Comparison of ENCODE assay signal across 1 cellular context in the genomic region with DNA sequence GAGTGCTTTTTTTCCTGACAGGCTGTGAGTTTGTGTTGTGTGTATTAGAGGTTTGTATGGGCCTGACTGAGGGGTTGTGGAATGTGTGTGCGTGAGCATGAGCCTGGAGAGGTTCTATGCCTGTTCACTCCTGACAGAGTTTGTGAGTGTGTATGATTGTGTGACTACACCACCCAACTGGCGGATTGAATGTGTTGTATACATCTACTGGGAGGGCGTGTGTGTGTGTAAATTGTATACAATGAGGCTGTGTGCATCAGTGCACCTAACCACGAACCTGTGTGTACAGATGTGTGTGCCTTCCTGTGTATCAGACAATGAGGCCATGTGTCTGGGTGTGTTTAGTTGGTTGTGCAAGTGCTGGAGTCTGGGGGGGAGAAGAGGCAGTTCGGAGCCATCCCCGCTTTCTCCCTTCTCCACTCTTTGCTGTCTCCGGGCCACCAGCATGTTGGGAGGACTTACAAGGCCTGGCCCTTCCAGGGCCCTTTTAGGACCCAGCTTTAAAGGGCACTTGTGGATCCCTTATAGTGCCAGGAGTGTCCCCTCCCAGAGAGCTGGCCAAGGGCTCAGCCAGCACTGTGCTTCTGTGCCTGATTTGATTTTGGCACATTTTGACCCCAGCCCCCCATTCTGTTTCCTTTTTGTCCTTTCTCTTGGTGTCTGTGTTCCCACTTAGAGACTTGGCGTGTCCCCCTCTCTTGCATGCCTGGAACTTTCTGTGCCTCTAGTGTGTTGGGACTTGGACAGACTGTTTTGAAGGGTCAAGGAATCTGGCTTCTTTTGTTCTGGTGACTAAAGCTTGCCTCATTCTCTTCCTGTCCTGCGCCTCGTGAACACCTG.
TF ChIP-seq lines count a peak whose summit lies in the region.

No MANE protein-coding gene starts in this region.

TF ChIP-seq in HepG2, 621 proteins besides CTCF, POLR2A, EP300 and RAD21 (continued from another document and continues in another):
- TF ChIP-seq SYNCRIP (IDR thresholded peaks at IDR 0.05; ENCODE audit: insufficient read depth, low read depth, low read length) (no peak), ZNF205 (CRISPR knock-in tag; IDR thresholded peaks at IDR 0.05) (no peak), HNF4G (IDR thresholded peaks at IDR 0.05; ENCODE audit: borderline replicate concordance, low read depth, low read length) (no peak), HNF4G (CRISPR knock-in tag; IDR thresholded peaks at IDR 0.05; ENCODE audit: borderline replicate concordance, low read depth) (no peak), TAF1 (CRISPR knock-in tag; IDR thresholded peaks at IDR 0.05) (peak; percentile 3; the same call in 1 of the 2 replicates), ZMYM2 (CRISPR knock-in tag; IDR thresholded peaks at IDR 0.05) (no peak), ZEB1 (IDR thresholded peaks at IDR 0.05; ENCODE audit: insufficient replicate concordance, low read depth) (no peak), ZSCAN30 (CRISPR knock-in tag; IDR thresholded peaks at IDR 0.05) (no peak), PCBP2 (optimal IDR thresholded peaks at IDR 0.05; ENCODE audit: low read depth, low read length, poor library complexity, severe bottlenecking) (no peak), ZNF549 (CRISPR knock-in tag; IDR thresholded peaks at IDR 0.05) (no peak), ZNF83 (CRISPR knock-in tag; IDR thresholded peaks at IDR 0.05; ENCODE audit: borderline replicate concordance) (no peak), ZNF75D (CRISPR knock-in tag; IDR thresholded peaks at IDR 0.05; ENCODE audit: borderline replicate concordance) (no peak), SRSF4 (IDR thresholded peaks at IDR 0.05; ENCODE audit: low read depth, low read length, poor library complexity, severe bottlenecking) (no peak), REXO4 (CRISPR knock-in tag; IDR thresholded peaks at IDR 0.05; ENCODE audit: borderline replicate concordance) (no peak), ZNF644 (CRISPR knock-in tag; IDR thresholded peaks at IDR 0.05; ENCODE audit: low read depth) (no peak), NFYB (CRISPR knock-in tag; IDR thresholded peaks at IDR 0.05) (0 out of 2 replicates have a peak, but pooled peaks have one; percentile 5), JDP2 (CRISPR knock-in tag; IDR thresholded peaks at IDR 0.05; ENCODE audit: borderline replicate concordance) (no peak), ZNF615 (CRISPR knock-in tag; IDR thresholded peaks at IDR 0.05; ENCODE audit: borderline replicate concordance) (no peak), MZF1 (CRISPR knock-in tag; IDR thresholded peaks at IDR 0.05; ENCODE audit: borderline replicate concordance) (no peak), TCF12 (IDR thresholded peaks at IDR 0.05) (no peak), TCF12 (CRISPR knock-in tag; IDR thresholded peaks at IDR 0.05) (no peak), SMAD3 (CRISPR knock-in tag; IDR thresholded peaks at IDR 0.05) (no peak), ZNF773 (CRISPR knock-in tag; IDR thresholded peaks at IDR 0.05; ENCODE audit: borderline replicate concordance) (no peak), AKAP8 (CRISPR knock-in tag; IDR thresholded peaks at IDR 0.05) (no peak), CREM (IDR thresholded peaks at IDR 0.05) (no peak), CREM (CRISPR knock-in tag; IDR thresholded peaks at IDR 0.05) (no peak), ZNF780A (CRISPR knock-in tag; IDR thresholded peaks at IDR 0.05) (no peak), GABPA (IDR thresholded peaks at IDR 0.05; ENCODE audit: low read depth, low read length) (no peak), GABPA (CRISPR knock-in tag; IDR thresholded peaks at IDR 0.05; ENCODE audit: low read depth) (no peak), BHLHE40 (IDR thresholded peaks at IDR 0.05; ENCODE audit: low read length) (no peak), CBX1 (IDR thresholded peaks at IDR 0.05; ENCODE audit: low read depth) (no peak)
- TF ChIP-seq, protein P1, sequence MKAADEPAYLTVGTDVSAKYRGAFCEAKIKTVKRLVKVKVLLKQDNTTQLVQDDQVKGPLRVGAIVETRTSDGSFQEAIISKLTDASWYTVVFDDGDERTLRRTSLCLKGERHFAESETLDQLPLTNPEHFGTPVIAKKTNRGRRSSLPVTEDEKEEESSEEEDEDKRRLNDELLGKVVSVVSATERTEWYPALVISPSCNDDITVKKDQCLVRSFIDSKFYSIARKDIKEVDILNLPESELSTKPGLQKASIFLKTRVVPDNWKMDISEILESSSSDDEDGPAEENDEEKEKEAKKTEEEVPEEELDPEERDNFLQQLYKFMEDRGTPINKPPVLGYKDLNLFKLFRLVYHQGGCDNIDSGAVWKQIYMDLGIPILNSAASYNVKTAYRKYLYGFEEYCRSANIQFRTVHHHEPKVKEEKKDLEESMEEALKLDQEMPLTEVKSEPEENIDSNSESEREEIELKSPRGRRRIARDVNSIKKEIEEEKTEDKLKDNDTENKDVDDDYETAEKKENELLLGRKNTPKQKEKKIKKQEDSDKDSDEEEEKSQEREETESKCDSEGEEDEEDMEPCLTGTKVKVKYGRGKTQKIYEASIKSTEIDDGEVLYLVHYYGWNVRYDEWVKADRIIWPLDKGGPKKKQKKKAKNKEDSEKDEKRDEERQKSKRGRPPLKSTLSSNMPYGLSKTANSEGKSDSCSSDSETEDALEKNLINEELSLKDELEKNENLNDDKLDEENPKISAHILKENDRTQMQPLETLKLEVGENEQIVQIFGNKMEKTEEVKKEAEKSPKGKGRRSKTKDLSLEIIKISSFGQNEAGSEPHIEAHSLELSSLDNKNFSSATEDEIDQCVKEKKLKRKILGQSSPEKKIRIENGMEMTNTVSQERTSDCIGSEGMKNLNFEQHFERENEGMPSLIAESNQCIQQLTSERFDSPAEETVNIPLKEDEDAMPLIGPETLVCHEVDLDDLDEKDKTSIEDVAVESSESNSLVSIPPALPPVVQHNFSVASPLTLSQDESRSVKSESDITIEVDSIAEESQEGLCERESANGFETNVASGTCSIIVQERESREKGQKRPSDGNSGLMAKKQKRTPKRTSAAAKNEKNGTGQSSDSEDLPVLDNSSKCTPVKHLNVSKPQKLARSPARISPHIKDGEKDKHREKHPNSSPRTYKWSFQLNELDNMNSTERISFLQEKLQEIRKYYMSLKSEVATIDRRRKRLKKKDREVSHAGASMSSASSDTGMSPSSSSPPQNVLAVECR (CRISPR knock-in tag; IDR thresholded peaks at IDR 0.05; ENCODE audit: borderline replicate concordance): no peak; the same call in 1 of the 2 replicates
- TF ChIP-seq, protein P2, sequence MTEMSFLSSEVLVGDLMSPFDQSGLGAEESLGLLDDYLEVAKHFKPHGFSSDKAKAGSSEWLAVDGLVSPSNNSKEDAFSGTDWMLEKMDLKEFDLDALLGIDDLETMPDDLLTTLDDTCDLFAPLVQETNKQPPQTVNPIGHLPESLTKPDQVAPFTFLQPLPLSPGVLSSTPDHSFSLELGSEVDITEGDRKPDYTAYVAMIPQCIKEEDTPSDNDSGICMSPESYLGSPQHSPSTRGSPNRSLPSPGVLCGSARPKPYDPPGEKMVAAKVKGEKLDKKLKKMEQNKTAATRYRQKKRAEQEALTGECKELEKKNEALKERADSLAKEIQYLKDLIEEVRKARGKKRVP (CRISPR knock-in tag; IDR thresholded peaks at IDR 0.05): no peak
- TF ChIP-seq, protein P3, sequence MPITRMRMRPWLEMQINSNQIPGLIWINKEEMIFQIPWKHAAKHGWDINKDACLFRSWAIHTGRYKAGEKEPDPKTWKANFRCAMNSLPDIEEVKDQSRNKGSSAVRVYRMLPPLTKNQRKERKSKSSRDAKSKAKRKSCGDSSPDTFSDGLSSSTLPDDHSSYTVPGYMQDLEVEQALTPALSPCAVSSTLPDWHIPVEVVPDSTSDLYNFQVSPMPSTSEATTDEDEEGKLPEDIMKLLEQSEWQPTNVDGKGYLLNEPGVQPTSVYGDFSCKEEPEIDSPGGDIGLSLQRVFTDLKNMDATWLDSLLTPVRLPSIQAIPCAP (CRISPR knock-in tag; IDR thresholded peaks at IDR 0.05; ENCODE audit: low read depth): no peak
- TF ChIP-seq, protein P4, sequence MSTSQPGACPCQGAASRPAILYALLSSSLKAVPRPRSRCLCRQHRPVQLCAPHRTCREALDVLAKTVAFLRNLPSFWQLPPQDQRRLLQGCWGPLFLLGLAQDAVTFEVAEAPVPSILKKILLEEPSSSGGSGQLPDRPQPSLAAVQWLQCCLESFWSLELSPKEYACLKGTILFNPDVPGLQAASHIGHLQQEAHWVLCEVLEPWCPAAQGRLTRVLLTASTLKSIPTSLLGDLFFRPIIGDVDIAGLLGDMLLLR (CRISPR knock-in tag; IDR thresholded peaks at IDR 0.05): no peak
- TF ChIP-seq, protein P5, sequence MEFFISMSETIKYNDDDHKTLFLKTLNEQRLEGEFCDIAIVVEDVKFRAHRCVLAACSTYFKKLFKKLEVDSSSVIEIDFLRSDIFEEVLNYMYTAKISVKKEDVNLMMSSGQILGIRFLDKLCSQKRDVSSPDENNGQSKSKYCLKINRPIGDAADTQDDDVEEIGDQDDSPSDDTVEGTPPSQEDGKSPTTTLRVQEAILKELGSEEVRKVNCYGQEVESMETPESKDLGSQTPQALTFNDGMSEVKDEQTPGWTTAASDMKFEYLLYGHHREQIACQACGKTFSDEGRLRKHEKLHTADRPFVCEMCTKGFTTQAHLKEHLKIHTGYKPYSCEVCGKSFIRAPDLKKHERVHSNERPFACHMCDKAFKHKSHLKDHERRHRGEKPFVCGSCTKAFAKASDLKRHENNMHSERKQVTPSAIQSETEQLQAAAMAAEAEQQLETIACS (CRISPR knock-in tag; IDR thresholded peaks at IDR 0.05): no peak
- TF ChIP-seq, protein P6, sequence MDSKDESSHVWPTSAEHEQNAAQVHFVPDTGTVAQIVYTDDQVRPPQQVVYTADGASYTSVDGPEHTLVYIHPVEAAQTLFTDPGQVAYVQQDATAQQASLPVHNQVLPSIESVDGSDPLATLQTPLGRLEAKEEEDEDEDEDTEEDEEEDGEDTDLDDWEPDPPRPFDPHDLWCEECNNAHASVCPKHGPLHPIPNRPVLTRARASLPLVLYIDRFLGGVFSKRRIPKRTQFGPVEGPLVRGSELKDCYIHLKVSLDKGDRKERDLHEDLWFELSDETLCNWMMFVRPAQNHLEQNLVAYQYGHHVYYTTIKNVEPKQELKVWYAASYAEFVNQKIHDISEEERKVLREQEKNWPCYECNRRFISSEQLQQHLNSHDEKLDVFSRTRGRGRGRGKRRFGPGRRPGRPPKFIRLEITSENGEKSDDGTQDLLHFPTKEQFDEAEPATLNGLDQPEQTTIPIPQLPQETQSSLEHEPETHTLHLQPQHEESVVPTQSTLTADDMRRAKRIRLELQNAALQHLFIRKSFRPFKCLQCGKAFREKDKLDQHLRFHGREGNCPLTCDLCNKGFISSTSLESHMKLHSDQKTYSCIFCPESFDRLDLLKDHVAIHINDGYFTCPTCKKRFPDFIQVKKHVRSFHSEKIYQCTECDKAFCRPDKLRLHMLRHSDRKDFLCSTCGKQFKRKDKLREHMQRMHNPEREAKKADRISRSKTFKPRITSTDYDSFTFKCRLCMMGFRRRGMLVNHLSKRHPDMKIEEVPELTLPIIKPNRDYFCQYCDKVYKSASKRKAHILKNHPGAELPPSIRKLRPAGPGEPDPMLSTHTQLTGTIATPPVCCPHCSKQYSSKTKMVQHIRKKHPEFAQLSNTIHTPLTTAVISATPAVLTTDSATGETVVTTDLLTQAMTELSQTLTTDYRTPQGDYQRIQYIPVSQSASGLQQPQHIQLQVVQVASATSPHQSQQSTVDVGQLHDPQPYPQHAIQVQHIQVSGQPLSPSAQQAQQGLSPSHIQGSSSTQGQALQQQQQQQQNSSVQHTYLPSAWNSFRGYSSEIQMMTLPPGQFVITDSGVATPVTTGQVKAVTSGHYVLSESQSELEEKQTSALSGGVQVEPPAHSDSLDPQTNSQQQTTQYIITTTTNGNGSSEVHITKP (CRISPR knock-in tag; IDR thresholded peaks at IDR 0.05; ENCODE audit: low read depth): no peak
- TF ChIP-seq, protein P7, sequence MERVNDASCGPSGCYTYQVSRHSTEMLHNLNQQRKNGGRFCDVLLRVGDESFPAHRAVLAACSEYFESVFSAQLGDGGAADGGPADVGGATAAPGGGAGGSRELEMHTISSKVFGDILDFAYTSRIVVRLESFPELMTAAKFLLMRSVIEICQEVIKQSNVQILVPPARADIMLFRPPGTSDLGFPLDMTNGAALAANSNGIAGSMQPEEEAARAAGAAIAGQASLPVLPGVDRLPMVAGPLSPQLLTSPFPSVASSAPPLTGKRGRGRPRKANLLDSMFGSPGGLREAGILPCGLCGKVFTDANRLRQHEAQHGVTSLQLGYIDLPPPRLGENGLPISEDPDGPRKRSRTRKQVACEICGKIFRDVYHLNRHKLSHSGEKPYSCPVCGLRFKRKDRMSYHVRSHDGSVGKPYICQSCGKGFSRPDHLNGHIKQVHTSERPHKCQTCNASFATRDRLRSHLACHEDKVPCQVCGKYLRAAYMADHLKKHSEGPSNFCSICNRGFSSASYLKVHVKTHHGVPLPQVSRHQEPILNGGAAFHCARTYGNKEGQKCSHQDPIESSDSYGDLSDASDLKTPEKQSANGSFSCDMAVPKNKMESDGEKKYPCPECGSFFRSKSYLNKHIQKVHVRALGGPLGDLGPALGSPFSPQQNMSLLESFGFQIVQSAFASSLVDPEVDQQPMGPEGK (CRISPR knock-in tag; IDR thresholded peaks at IDR 0.05): peak; percentile 27; the same call in 1 of the 2 replicates
- TF ChIP-seq, protein P8, sequence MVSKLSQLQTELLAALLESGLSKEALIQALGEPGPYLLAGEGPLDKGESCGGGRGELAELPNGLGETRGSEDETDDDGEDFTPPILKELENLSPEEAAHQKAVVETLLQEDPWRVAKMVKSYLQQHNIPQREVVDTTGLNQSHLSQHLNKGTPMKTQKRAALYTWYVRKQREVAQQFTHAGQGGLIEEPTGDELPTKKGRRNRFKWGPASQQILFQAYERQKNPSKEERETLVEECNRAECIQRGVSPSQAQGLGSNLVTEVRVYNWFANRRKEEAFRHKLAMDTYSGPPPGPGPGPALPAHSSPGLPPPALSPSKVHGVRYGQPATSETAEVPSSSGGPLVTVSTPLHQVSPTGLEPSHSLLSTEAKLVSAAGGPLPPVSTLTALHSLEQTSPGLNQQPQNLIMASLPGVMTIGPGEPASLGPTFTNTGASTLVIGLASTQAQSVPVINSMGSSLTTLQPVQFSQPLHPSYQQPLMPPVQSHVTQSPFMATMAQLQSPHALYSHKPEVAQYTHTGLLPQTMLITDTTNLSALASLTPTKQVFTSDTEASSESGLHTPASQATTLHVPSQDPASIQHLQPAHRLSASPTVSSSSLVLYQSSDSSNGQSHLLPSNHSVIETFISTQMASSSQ (IDR thresholded peaks at IDR 0.05; ENCODE audit: low read depth): no peak
- TF ChIP-seq, protein P8 (CRISPR knock-in tag; IDR thresholded peaks at IDR 0.05; ENCODE audit: borderline replicate concordance): no peak
- TF ChIP-seq, protein P9, sequence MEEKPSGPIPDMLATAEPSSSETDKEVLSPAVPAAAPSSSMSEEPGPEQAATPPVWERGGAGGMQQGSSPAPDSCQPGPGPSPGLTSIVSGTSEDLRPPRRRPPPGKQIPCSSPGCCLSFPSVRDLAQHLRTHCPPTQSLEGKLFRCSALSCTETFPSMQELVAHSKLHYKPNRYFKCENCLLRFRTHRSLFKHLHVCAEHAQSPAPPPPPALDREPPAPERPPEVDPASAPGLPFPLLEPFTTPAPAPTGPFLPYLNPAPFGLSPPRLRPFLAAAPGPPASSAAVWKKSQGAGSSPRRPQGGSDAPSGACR (CRISPR knock-in tag; IDR thresholded peaks at IDR 0.05): no peak
